ENCODE assay signal across 17 cellular contexts in the genomic region with DNA sequence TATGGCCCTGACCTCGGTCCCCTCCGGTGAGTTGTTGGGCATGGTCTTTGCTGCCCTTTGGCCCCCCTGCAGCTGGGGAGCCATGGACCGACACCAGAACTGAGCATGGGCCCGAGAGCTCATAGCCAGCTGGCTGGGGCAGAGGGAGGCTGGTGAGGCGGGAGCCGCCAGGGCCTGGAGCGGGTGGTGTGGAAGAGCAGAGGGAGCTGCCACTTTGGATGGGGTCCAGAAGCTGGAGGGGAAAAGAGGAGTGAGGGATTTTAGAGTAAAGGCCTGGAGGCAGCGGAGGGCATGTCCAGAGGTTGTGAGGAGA. TPM values are rescaled to one million over a fixed set of nuclear protein-coding genes. Genes with fewer than 3 reads are reported as not detected.
DNase-seq lines count a peak whose midpoint lies in the region; ATAC-seq, FAIRE-seq and TF ChIP-seq lines count a peak whose summit lies in the region.
"Had no signal": no experiment of that assay in that cellular context is flagged by ENCODE, and none has a peak within 500 bp of the region (broad histone marks: within the 10 kb centered on the region; RNA-seq: fewer than 3 reads in every experiment).

No MANE protein-coding gene starts in this region.

- H4K91ac ChIP-seq in H1 (replicated peaks; ENCODE audit: insufficient read length, low read length), result no peak overlapping the region

- no peak overlapping the region for H3K4me2 ChIP-seq in H1 (ENCODE audit: insufficient read depth in 1 of 2, low read depth in 2 of 2, low read length in 2 of 2)
- H3K4me2 ChIP-seq: GM23338 had no signal

- TF ChIP-seq EP300 in H1 (IDR thresholded peaks at IDR 0.05; ENCODE audit: borderline replicate concordance in 1 of 2, low read depth in 2 of 2, low read length in 2 of 2), result no peak

- peaks cover 13% of the 10 kb centered on the region for H3K36me3 Mint-ChIP-seq in stimulated activated memory B cell treated with anti-CD40 and anti-IgM and Interleukin-4, amounts not matched to agents 10 μg/mL and 1 μg/mL and 100 μg/mL, for 72 hours
- H3K36me3 Mint-ChIP-seq in chondrocyte (ENCODE audit: low read depth), result no peaks in the 10 kb centered on the region

- no peak overlapping the region for H3K18ac ChIP-seq in H1 (ENCODE audit: extremely low read depth, low read length)

- DNase-seq in G401 (ENCODE audit: low spot score) (peak; percentile 55), H1 (ENCODE audit: low read depth in 1 of 2, low spot score in 2 of 2) (no peak), psoas muscle (peak in 1 of 2 donors; percentile 28), esophagus squamous epithelium (lab: John Stamatoyannopoulos, UW) (no peak), chondrocyte (ENCODE audit: low spot score) (no peak)
- DNase-seq in stimulated activated CD4-positive, alpha-beta T cell treated with anti-CD3 and anti-CD28 coated beads, Interleukin-4, amount 100 ng/mL, for 4 hours, result no peak
- DNase-seq: ACHN; CD4-positive, CD25-positive, alpha-beta regulatory T cell; DMS79 had no signal

- peak overlapping the region; percentile 55 for H3K27ac Mint-ChIP-seq in stimulated activated memory B cell treated with anti-CD40 and anti-IgM and Interleukin-4, amounts not matched to agents 10 μg/mL and 1 μg/mL and 100 μg/mL, for 72 hours
- no peak overlapping the region for H3K27ac Mint-ChIP-seq in chondrocyte (ENCODE audit: unreplicated experiment)
- H3K27ac Mint-ChIP-seq: CD4-positive, CD25-positive, alpha-beta regulatory T cell; GM23338 had no signal

- peaks cover 0 to 5% of the 10 kb centered on the region in 2 experiments for H4K20me1 ChIP-seq in H1 (replicated peaks in 1 of 2; ENCODE audit: control insufficient read depth in 1 of 2, insufficient read depth in 2 of 2, low read length in 2 of 2)

- H3K79me2 ChIP-seq in H1 (ENCODE audit: control insufficient read depth in 1 of 2, insufficient read depth in 2 of 2, low read length in 2 of 2), result no peaks in the 10 kb centered on the region

- intact Hi-C loops in psoas muscle (cut with DNase I), result no loop called here
- intact Hi-C loops in esophagus squamous epithelium (cut with DNase I), result no loop called here

- no peak overlapping the region for H3K4ac ChIP-seq in H1 (replicated peaks; ENCODE audit: insufficient read length, low read depth, low read length)

- H3K27ac ChIP-seq in H1 (ENCODE audit: low read depth, low read length) (no peak overlapping the region), psoas muscle (peak overlapping the region; percentile 80), esophagus squamous epithelium (no peak overlapping the region)

- H2BK5ac ChIP-seq in H1 (ENCODE audit: low read depth, low read length), result no peak overlapping the region

- no peak for TF ChIP-seq CTCF in H1 (IDR thresholded peaks at IDR 0.05; ENCODE audit: control extremely low read depth in 1 of 3, insufficient read depth in 1 of 3, low read depth in 1 of 3, low read length in 3 of 3)
- TF ChIP-seq CTCF in psoas muscle (IDR thresholded peaks at IDR 0.05), result no peak
- TF ChIP-seq CTCF in esophagus squamous epithelium (IDR thresholded peaks at IDR 0.05), result no peak
- TF ChIP-seq CTCF in chondrocyte (IDR thresholded peaks at IDR 0.05), result no peak

- H3K79me1 ChIP-seq in H1 (ENCODE audit: low read depth, low read length), result no peaks in the 10 kb centered on the region

- no peak for TF ChIP-seq RAD21 in H1 (IDR thresholded peaks at IDR 0.05 in 1 of 2, conservative IDR thresholded peaks at IDR 0.05 in 1 of 2; ENCODE audit: low read depth in 2 of 2, low read length in 2 of 2)

- H2AFZ ChIP-seq in H1 (ENCODE audit: low read length), result no peak overlapping the region
- H2AFZ ChIP-seq: GM23338 had no signal

- H2BK120ac ChIP-seq in H1 (replicated peaks; ENCODE audit: low read depth, low read length), result no peak overlapping the region

- FAIRE-seq in H1 (lab: Jason Lieb, UNC), result no peak
- FAIRE-seq: G401.6, GM12891, HepG2, HTR-8/SVneo had no signal

- H4K5ac ChIP-seq in H1 (ENCODE audit: insufficient read length, low read depth, low read length), result no peak overlapping the region

- H3K9me3 ChIP-seq in H1 (ENCODE audit: insufficient read depth in 2 of 2, low read depth in 1 of 2, low read length in 1 of 2) (no peaks in the 10 kb centered on the region), psoas muscle (no peaks in the 10 kb centered on the region), esophagus squamous epithelium (no peaks in the 10 kb centered on the region)
- H3K9me3 ChIP-seq: HAP-1 had no signal

- in situ Hi-C loops in G401 (cut with HindIII; ENCODE audit: low sequenced_read_pairs), result no loop called here

- H3K27me3 ChIP-seq in H1 (replicated peaks in 1 of 4; ENCODE audit: control insufficient read depth in 3 of 4, extremely low read depth in 1 of 4, insufficient read depth in 3 of 4, low read length in 3 of 4), result no peaks in the 10 kb centered on the region
- no peaks in the 10 kb centered on the region for H3K27me3 ChIP-seq in psoas muscle (ENCODE audit: insufficient read depth in 3 of 3, low read length in 2 of 3)
- no peaks in the 10 kb centered on the region for H3K27me3 ChIP-seq in esophagus squamous epithelium
- H3K27me3 ChIP-seq: BLaER1 treated with 17β-estradiol and CSF1 and Interleukin-3, amounts not matched to agents 10 nM and 100 nM had no signal

- H3K4me1 ChIP-seq in H1 (replicated peaks in 1 of 4; ENCODE audit: control insufficient read depth in 3 of 4, insufficient read depth in 4 of 4, low read length in 3 of 4) (no peaks in the 10 kb centered on the region; a peak in 2 of 7 replicates), psoas muscle (peaks cover 8% of the 10 kb centered on the region), esophagus squamous epithelium (peaks cover 0 to 10% (median 0%) of the 10 kb centered on the region in 3 donors)
- H3K4me1 ChIP-seq: HAP-1 had no signal

- TF ChIP-seq POLR2A in H1 (IDR thresholded peaks at IDR 0.05; ENCODE audit: control extremely low read depth in 1 of 2, low read depth in 2 of 2, low read length in 2 of 2) (no peak), esophagus squamous epithelium (IDR thresholded peaks at IDR 0.05) (no peak)

- POLR2A ChIA-PET in H1 (lab: Charles Lee; ENCODE audit: partially characterized antibody), result interaction anchor here (0.6 to 1.8 kb wide), 4 partner anchors 10 to 209 kb away, joined by 3 to 6 read pairs (median 4); no protein-coding TSS in a partner anchor

- H3K36me3 ChIP-seq in H1 (ENCODE audit: control insufficient read depth in 2 of 4, insufficient read depth in 4 of 4, low read length in 3 of 4) (peaks cover 0 to 6% (median 5%) of the 10 kb centered on the region in 4 experiments; a peak in 3 of 8 replicates), psoas muscle (ENCODE audit: insufficient read depth in 1 of 2, low read depth in 1 of 2) (peaks cover 0 to 59% of the 10 kb centered on the region in 2 donors), esophagus squamous epithelium (peaks cover 0 to 69% (median 6%) of the 10 kb centered on the region in 3 donors)

- H3K14ac ChIP-seq in H1 (ENCODE audit: insufficient read length), result no peak overlapping the region

- WGBS in H1 (ENCODE audit: extremely low coverage in 1 of 2, insufficient coverage in 1 of 2, insufficient read length in 1 of 2, insufficient replicate concordance in 2 of 2, low coverage in 1 of 2, low lambda C conversion rate in 2 of 2, missing lambda C conversion rate in 1 of 2), 2 experiments, result 99% methylated on average over 7 of the region's 8 CpGs; no CpG with 5 or more reads in 1 of the 2 experiments
- 60 to 80% (median 65%) methylated on average over 8 of the region's 8 CpGs for WGBS in psoas muscle, 3 donors
- WGBS in esophagus squamous epithelium, 2 donors, result 65 to 97% methylated on average over 2 to 8 of the region's 8 CpGs

- no peak overlapping the region for H2BK15ac ChIP-seq in H1 (ENCODE audit: low read length)

- H3K23ac ChIP-seq in H1 (ENCODE audit: insufficient read length), result no peak overlapping the region

- H3K56ac ChIP-seq in H1 (replicated peaks; ENCODE audit: insufficient read length, low read depth, low read length), result no peak overlapping the region

- H3K4me1 Mint-ChIP-seq in stimulated activated memory B cell treated with anti-CD40 and anti-IgM and Interleukin-4, amounts not matched to agents 10 μg/mL and 1 μg/mL and 100 μg/mL, for 72 hours, result no peaks in the 10 kb centered on the region
- no peaks in the 10 kb centered on the region for H3K4me1 Mint-ChIP-seq in chondrocyte (ENCODE audit: low read depth)
- H3K4me1 Mint-ChIP-seq: GM23338 had no signal

- H4K8ac ChIP-seq in H1 (ENCODE audit: extremely low read depth, insufficient read depth, low read length), result peak overlapping the region; percentile 71

- H3K4me3 ChIP-seq in H1 (ENCODE audit: extremely low read depth in 1 of 4, insufficient read depth in 2 of 4, low read depth in 3 of 4, low read length in 4 of 4) (no peak overlapping the region), psoas muscle (no peak overlapping the region), esophagus squamous epithelium (no peak overlapping the region)
- H3K4me3 ChIP-seq: BLaER1 treated with 17β-estradiol and CSF1 and Interleukin-3, amounts not matched to agents 10 nM and 100 nM; GM23338; HAP-1 had no signal

- no peaks in the 10 kb centered on the region for H3K27me3 Mint-ChIP-seq in stimulated activated memory B cell treated with anti-CD40 and anti-IgM and Interleukin-4, amounts not matched to agents 10 μg/mL and 1 μg/mL and 100 μg/mL, for 72 hours
- H3K27me3 Mint-ChIP-seq in chondrocyte (ENCODE audit: low read depth), result no peaks in the 10 kb centered on the region
- H3K27me3 Mint-ChIP-seq: CD4-positive, CD25-positive, alpha-beta regulatory T cell had no signal

- CTCF ChIA-PET in H1 (lab: Charles Lee; ENCODE audit: partially characterized antibody), result interaction anchor here (0.9 to 5.0 kb wide), 15 partner anchors 10 to 249 kb away, joined by 3 to 46 read pairs (median 7); a partner anchor contains a TSS

- H3K9ac ChIP-seq in H1 (replicated peaks in 1 of 4; ENCODE audit: extremely low read depth in 1 of 4, low read depth in 3 of 4, low read length in 3 of 4), result no peak overlapping the region

- ATAC-seq in psoas muscle, result no peak
- ATAC-seq in stimulated activated memory B cell treated with anti-CD40 and anti-IgM and Interleukin-4, amounts not matched to agents 10 μg/mL and 1 μg/mL and 100 μg/mL, for 72 hours, result no peak

- H3K4me3 Mint-ChIP-seq in stimulated activated memory B cell treated with anti-CD40 and anti-IgM and Interleukin-4, amounts not matched to agents 10 μg/mL and 1 μg/mL and 100 μg/mL, for 72 hours, result no peak overlapping the region
- H3K4me3 Mint-ChIP-seq in chondrocyte (ENCODE audit: unreplicated experiment), result no peak overlapping the region
- H3K4me3 Mint-ChIP-seq: CD4-positive, CD25-positive, alpha-beta regulatory T cell; GM23338 had no signal

- no peaks in the 10 kb centered on the region for H3K9me3 Mint-ChIP-seq in stimulated activated memory B cell treated with anti-CD40 and anti-IgM and Interleukin-4, amounts not matched to agents 10 μg/mL and 1 μg/mL and 100 μg/mL, for 72 hours
- H3K9me3 Mint-ChIP-seq in chondrocyte (ENCODE audit: low read depth), result no peaks in the 10 kb centered on the region
- H3K9me3 Mint-ChIP-seq: CD4-positive, CD25-positive, alpha-beta regulatory T cell; GM23338 had no signal

- H2BK20ac ChIP-seq in H1 (ENCODE audit: low read length), result no peak overlapping the region

- H2AK5ac ChIP-seq in H1 (ENCODE audit: low read depth, low read length), result no peak overlapping the region

- H3K23me2 ChIP-seq in H1 (ENCODE audit: low read depth, low read length), result peaks cover 7% of the 10 kb centered on the region; the same call in 1 of the 2 replicates

- no peak overlapping the region for H2BK12ac ChIP-seq in H1 (ENCODE audit: low read depth, low read length)

RNA-seq across cellular contexts. Expression of a gene that starts 16.5 kb away (rescaled TPM):
- total RNA-seq in G401 (2014; rRNA removed; shearing (Covaris generic)), result 15.9 and 16.6 TPM in 2 replicates
- total RNA-seq in H1 (2021; fragmentation: NEBNext Ultra II Directional; extraction: Animal tissue kit (Norgen Biotek cat#: 25700)), result 29.2 and 29.9 TPM in 2 replicates
- 29.1 and 39.0 TPM in 2 replicates for polyA plus RNA-seq in H1 (2011; rRNA removed)
- polyA plus RNA-seq in H1 (2011; cell fraction: cytosol; rRNA removed), result 19.0 TPM
- 60.7 TPM for polyA plus RNA-seq in H1 (2011; cell fraction: nucleus; rRNA removed)
- 16.3 to 26.5 TPM (median 21.7 TPM) in 4 replicates for polyA plus RNA-seq in H1 (2012, experiment 1 of 2)
- 16.7 TPM for polyA plus RNA-seq in H1 (2012, experiment 2 of 2)
- polyA plus RNA-seq in H1 (2013, experiment 1 of 2), result 30.0 TPM
- 28.7 TPM for polyA plus RNA-seq in H1 (2013, experiment 2 of 2)
- 39.0 and 41.6 TPM in 2 replicates for polyA minus RNA-seq in H1 (2011; rRNA and poly(A)+ RNA removed)
- 27.4 TPM for polyA minus RNA-seq in H1 (2011; cell fraction: cytosol; rRNA and poly(A)+ RNA removed)
- polyA minus RNA-seq in H1 (2011; cell fraction: nucleus; rRNA and poly(A)+ RNA removed), result 42.5 TPM
- total RNA-seq in psoas muscle, result 10 to 100 TPM in 3 of 4 donors, 1 to 10 TPM in 1; 7.2 to 12.6 (median 10.9) TPM
- polyA plus RNA-seq in psoas muscle, result 1 to 10 TPM; 4.2 to 7.7 (median 6.4) TPM
- 10 to 100 TPM in 1 of 4 donors, 1 to 10 TPM in 3; 3.7 to 10.2 (median 5.5) TPM for total RNA-seq in esophagus squamous epithelium
- total RNA-seq in chondrocyte, result 10.2 to 14.0 TPM (median 10.4 TPM) in 3 replicates

RNA-seq across cellular contexts. Expression of a gene that starts 38.9 kb away (rescaled TPM):
- total RNA-seq in G401 (2014; rRNA removed; shearing (Covaris generic)), result 6.2 and 7.6 TPM in 2 replicates
- 10.7 and 11.0 TPM in 2 replicates for total RNA-seq in H1 (2021; fragmentation: NEBNext Ultra II Directional; extraction: Animal tissue kit (Norgen Biotek cat#: 25700))
- polyA plus RNA-seq in H1 (2011; rRNA removed) (10.3 and 13.0 TPM in 2 replicates), psoas muscle (10 to 100 TPM in 1 of 3 donors, 1 to 10 TPM in 2; 2.7 to 13.6 (median 4.1) TPM)
- polyA plus RNA-seq in H1 (2011; cell fraction: cytosol; rRNA removed), result 9.1 TPM
- 14.5 TPM for polyA plus RNA-seq in H1 (2011; cell fraction: nucleus; rRNA removed)
- polyA plus RNA-seq in H1 (2012, experiment 1 of 2), result 7.8 to 10.7 TPM (median 8.8 TPM) in 4 replicates
- 9.7 TPM for polyA plus RNA-seq in H1 (2012, experiment 2 of 2)
- polyA plus RNA-seq in H1 (2013, experiment 1 of 2), result 14.0 TPM
- 14.7 TPM for polyA plus RNA-seq in H1 (2013, experiment 2 of 2)
- polyA minus RNA-seq in H1 (2011; rRNA and poly(A)+ RNA removed), result 19.8 and 22.7 TPM in 2 replicates
- 13.0 TPM for polyA minus RNA-seq in H1 (2011; cell fraction: cytosol; rRNA and poly(A)+ RNA removed)
- polyA minus RNA-seq in H1 (2011; cell fraction: nucleus; rRNA and poly(A)+ RNA removed), result 11.9 TPM
- total RNA-seq in psoas muscle (10 to 100 TPM in 3 of 4 donors, 1 to 10 TPM in 1; 9.9 to 28.8 (median 14.3) TPM), esophagus squamous epithelium (1 to 10 TPM; 3.4 to 8.5 (median 6.7) TPM), chondrocyte (7.6 to 8.3 TPM (median 7.7 TPM) in 3 replicates)

RNA-seq across cellular contexts. Expression of a gene that starts 44.2 kb away (rescaled TPM):
- total RNA-seq in G401 (2014; rRNA removed; shearing (Covaris generic)), result 2.2 and 3.5 TPM in 2 replicates
- 2.9 and 3.5 TPM in 2 replicates for total RNA-seq in H1 (2021; fragmentation: NEBNext Ultra II Directional; extraction: Animal tissue kit (Norgen Biotek cat#: 25700))
- polyA plus RNA-seq in H1 (2011; rRNA removed) (3.4 and 4.8 TPM in 2 replicates), psoas muscle (100 to 1,000 TPM; 256 to 608 (median 529) TPM)
- 3.9 TPM for polyA plus RNA-seq in H1 (2011; cell fraction: cytosol; rRNA removed)
- polyA plus RNA-seq in H1 (2011; cell fraction: nucleus; rRNA removed), result 29.4 TPM
- polyA plus RNA-seq in H1 (2012, experiment 1 of 2), result 2.3 to 5.8 TPM (median 3.8 TPM) in 4 replicates
- 2.0 TPM for polyA plus RNA-seq in H1 (2012, experiment 2 of 2)
- polyA plus RNA-seq in H1 (2013, experiment 1 of 2), result 2.5 TPM
- 2.4 TPM for polyA plus RNA-seq in H1 (2013, experiment 2 of 2)
- polyA minus RNA-seq in H1 (2011; rRNA and poly(A)+ RNA removed), result 2.6 and 3.1 TPM in 2 replicates
- 2.9 TPM for polyA minus RNA-seq in H1 (2011; cell fraction: cytosol; rRNA and poly(A)+ RNA removed)
- 3.9 TPM for polyA minus RNA-seq in H1 (2011; cell fraction: nucleus; rRNA and poly(A)+ RNA removed)
- total RNA-seq in psoas muscle (1,000 to 10,000 TPM in 2 of 4 donors, 100 to 1,000 TPM in 2; 788 to 1,374 (median 978) TPM), esophagus squamous epithelium (1 to 10 TPM in 3 of 4 donors, under 1 TPM in 1; 1.00 to 3.4 (median 2.1) TPM), chondrocyte (1.9 to 4.4 TPM (median 3.2 TPM) in 3 replicates)

RNA-seq across cellular contexts. Expression of a gene that starts 58.2 kb away (rescaled TPM):
- 28.4 and 45.2 TPM in 2 replicates for total RNA-seq in G401 (2014; rRNA removed; shearing (Covaris generic))
- total RNA-seq in H1 (2021; fragmentation: NEBNext Ultra II Directional; extraction: Animal tissue kit (Norgen Biotek cat#: 25700)), result 18.5 and 19.7 TPM in 2 replicates
- 21.3 and 22.9 TPM in 2 replicates for polyA plus RNA-seq in H1 (2011; rRNA removed)
- 18.1 TPM for polyA plus RNA-seq in H1 (2011; cell fraction: cytosol; rRNA removed)
- polyA plus RNA-seq in H1 (2011; cell fraction: nucleus; rRNA removed), result 36.1 TPM
- polyA plus RNA-seq in H1 (2012, experiment 1 of 2), result 15.8 to 18.8 TPM (median 16.9 TPM) in 4 replicates
- polyA plus RNA-seq in H1 (2012, experiment 2 of 2), result 21.7 TPM
- polyA plus RNA-seq in H1 (2013, experiment 1 of 2), result 18.2 TPM
- 18.1 TPM for polyA plus RNA-seq in H1 (2013, experiment 2 of 2)
- 6.8 and 7.2 TPM in 2 replicates for polyA minus RNA-seq in H1 (2011; rRNA and poly(A)+ RNA removed)
- 5.2 TPM for polyA minus RNA-seq in H1 (2011; cell fraction: cytosol; rRNA and poly(A)+ RNA removed)
- 10.3 TPM for polyA minus RNA-seq in H1 (2011; cell fraction: nucleus; rRNA and poly(A)+ RNA removed)
- 100 to 1,000 TPM in 1 of 4 donors, 10 to 100 TPM in 3; 53.3 to 101 (median 78.7) TPM for total RNA-seq in psoas muscle
- polyA plus RNA-seq in psoas muscle, result 10 to 100 TPM; 19.2 to 34.0 (median 26.2) TPM
- total RNA-seq in esophagus squamous epithelium, result 10 to 100 TPM in 3 of 4 donors, 1 to 10 TPM in 1; 7.1 to 17.2 (median 14.0) TPM
- total RNA-seq in chondrocyte, result 7.9 to 11.2 TPM (median 8.3 TPM) in 3 replicates

RNA-seq across cellular contexts. Expression of a gene that starts 59.7 kb away (rescaled TPM):
- 31.8 and 75.0 TPM in 2 replicates for total RNA-seq in G401 (2014; rRNA removed; shearing (Covaris generic))
- 14.3 and 15.7 TPM in 2 replicates for total RNA-seq in H1 (2021; fragmentation: NEBNext Ultra II Directional; extraction: Animal tissue kit (Norgen Biotek cat#: 25700))
- polyA plus RNA-seq in H1 (2011; rRNA removed) (11.1 and 17.6 TPM in 2 replicates), psoas muscle (10 to 100 TPM in 2 of 3 donors, 1 to 10 TPM in 1; 8.6 to 24.1 (median 12.7) TPM)
- polyA plus RNA-seq in H1 (2011; cell fraction: cytosol; rRNA removed), result 17.3 TPM
- 14.4 TPM for polyA plus RNA-seq in H1 (2011; cell fraction: nucleus; rRNA removed)
- 15.9 to 19.5 TPM (median 18.1 TPM) in 4 replicates for polyA plus RNA-seq in H1 (2012, experiment 1 of 2)
- polyA plus RNA-seq in H1 (2012, experiment 2 of 2), result 17.5 TPM
- polyA plus RNA-seq in H1 (2013, experiment 1 of 2), result 18.3 TPM
- polyA plus RNA-seq in H1 (2013, experiment 2 of 2), result 21.0 TPM
- 20.1 and 25.3 TPM in 2 replicates for polyA minus RNA-seq in H1 (2011; rRNA and poly(A)+ RNA removed)
- polyA minus RNA-seq in H1 (2011; cell fraction: cytosol; rRNA and poly(A)+ RNA removed), result 7.6 TPM
- 9.3 TPM for polyA minus RNA-seq in H1 (2011; cell fraction: nucleus; rRNA and poly(A)+ RNA removed)
- total RNA-seq in psoas muscle (10 to 100 TPM; 10.0 to 20.7 (median 12.9) TPM), esophagus squamous epithelium (10 to 100 TPM in 2 of 4 donors, 1 to 10 TPM in 2; 7.4 to 12.6 (median 10.5) TPM), chondrocyte (15.3 to 25.4 TPM (median 15.9 TPM) in 3 replicates)

Comparison
In these comparisons a context has a peak if more than half of its experiments do, and no peak if none do; other contexts are left out.
1. RNA of a gene that starts 44.2 kb away (total RNA-seq): 788 to 1,374 TPM in psoas muscle; 2.2 to 3.5 TPM in G401, 2.9 to 3.5 TPM in H1, 1.00 to 3.4 TPM in esophagus squamous epithelium and 1.9 to 4.4 TPM in chondrocyte; every median in the first group is over 100 times any median in the second.